Comparison of ENCODE assay signal across 17 cellular contexts in genomic region chr3:123635717-123636116, GRCh38. TPM values are rescaled to one million over a fixed set of nuclear protein-coding genes. Genes with fewer than 3 reads are reported as not detected.
A peak's percentile ranks its signal among the peaks of the same experiment; 100 is the strongest.
DNase-seq lines count a peak whose midpoint lies in the region; ATAC-seq and TF ChIP-seq lines count a peak whose summit lies in the region.
"Had no signal": no experiment of that assay in that cellular context is flagged by ENCODE, and none has a peak within 500 bp of the region (broad histone marks: within the 10 kb centered on the region; RNA-seq: fewer than 3 reads in every experiment).

No MANE protein-coding gene starts in this region.

- H3K27ac ChIP-seq in SJCRH30 (peak overlapping the region; percentile 93), aorta (ENCODE audit: low read depth in 1 of 2, low read length in 2 of 2) (peak overlapping the region; percentile 22 to 24), tibial nerve (no peak overlapping the region)
- H3K27ac ChIP-seq: psoas muscle had no signal

- TF ChIP-seq CTCF in endothelial cell (IDR thresholded peaks at IDR 0.05; ENCODE audit: unreplicated experiment) (no peak), tibial nerve (IDR thresholded peaks at IDR 0.05) (no peak)

- H3K36me3 Mint-ChIP-seq in endothelial cell (ENCODE audit: low read depth, unreplicated experiment) = peaks cover 8% of the 10 kb centered on the region
- no peaks in the 10 kb centered on the region for H3K36me3 Mint-ChIP-seq in activated CD4-positive, alpha-beta T cell treated with anti-CD3 and anti-CD28 coated beads, Interleukin-2, amount 10 ng/mL, durations not matched to agents 24 days and 14 days (ENCODE audit: low read depth)
- H3K36me3 Mint-ChIP-seq: naive B cell had no signal

- peaks cover 58% of the 10 kb centered on the region for H3K4me1 Mint-ChIP-seq in endothelial cell (ENCODE audit: unreplicated experiment)
- H3K4me1 Mint-ChIP-seq in activated CD4-positive, alpha-beta T cell treated with anti-CD3 and anti-CD28 coated beads, Interleukin-2, amount 10 ng/mL, durations not matched to agents 24 days and 14 days = peaks cover 2% of the 10 kb centered on the region
- H3K4me1 Mint-ChIP-seq: immature natural killer cell, naive B cell had no signal

- no peaks in the 10 kb centered on the region for H3K9me3 ChIP-seq in SJCRH30 (replicated peaks)
- H3K9me3 ChIP-seq in aorta (ENCODE audit: control insufficient read depth, low read length) = no peaks in the 10 kb centered on the region
- H3K9me3 ChIP-seq in tibial nerve = no peaks in the 10 kb centered on the region
- H3K9me3 ChIP-seq: heart left ventricle, psoas muscle had no signal

- H3K27me3 ChIP-seq in SJCRH30 (no peaks in the 10 kb centered on the region), aorta (ENCODE audit: control insufficient read depth in 1 of 2, insufficient read depth in 2 of 2, low read length in 1 of 2) (no peaks in the 10 kb centered on the region), tibial nerve (no peaks in the 10 kb centered on the region)
- H3K27me3 ChIP-seq: heart left ventricle had no signal

- peak overlapping the region; percentile 72 for H3K4me3 Mint-ChIP-seq in endothelial cell (ENCODE audit: unreplicated experiment)
- H3K4me3 Mint-ChIP-seq in activated CD4-positive, alpha-beta T cell treated with anti-CD3 and anti-CD28 coated beads, Interleukin-2, amount 10 ng/mL, durations not matched to agents 24 days and 14 days = no peak overlapping the region
- H3K4me3 Mint-ChIP-seq: immature natural killer cell, naive B cell had no signal

- DNase-seq in SJCRH30 (no peak), endothelial cell (ENCODE audit: low spot score) (no peak), pons (ENCODE audit: low spot score) (peak; percentile 56), aorta (no peak), tibial nerve (ENCODE audit: low spot score in 2 of 2) (no peak)
- DNase-seq in activated CD4-positive, alpha-beta T cell treated with anti-CD3 and anti-CD28 coated beads, Interleukin-2, amount 10 ng/mL, durations not matched to agents 24 days and 14 days = no peak
- DNase-seq: activated CD4-positive, alpha-beta T cell treated with anti-CD3 and anti-CD28 coated beads, Interleukin-2, amount 50 U/mL, for 1 hour; activated CD8-positive, alpha-beta memory T cell treated with anti-CD3 and anti-CD28 coated beads, Interleukin-2, amount 50 U/mL, for 48 hours; activated gamma-delta T cell treated with Interleukin-2 at 50 U/mL for 16 hours; effector memory CD4-positive, alpha-beta T cell; heart left ventricle; immature natural killer cell; naive B cell; NCI-H187 treated with DMSO at 0.1 percent for 48 hours; psoas muscle; SW 1271 had no signal

- H3K36me3 ChIP-seq in SJCRH30 = no peaks in the 10 kb centered on the region
- peaks cover 8 to 17% of the 10 kb centered on the region in 2 donors for H3K36me3 ChIP-seq in aorta (ENCODE audit: control insufficient read depth in 1 of 2, insufficient read depth in 2 of 2, low read length in 1 of 2)
- peaks cover 0 to 25% (median 0%) of the 10 kb centered on the region in 3 donors for H3K36me3 ChIP-seq in tibial nerve

- intact Hi-C loops in aorta (cut with DNase I) = no loop called here
- intact Hi-C loops in activated CD4-positive, alpha-beta T cell treated with anti-CD3 and anti-CD28 coated beads, Interleukin-2, amount 10 ng/mL, durations not matched to agents 24 days and 14 days (cut with micrococcal nuclease) = no loop called here

- TF ChIP-seq POLR2A in tibial nerve (IDR thresholded peaks at IDR 0.05) = no peak

- peaks cover 4% of the 10 kb centered on the region for H3K9me3 Mint-ChIP-seq in endothelial cell (ENCODE audit: unreplicated experiment)
- no peaks in the 10 kb centered on the region for H3K9me3 Mint-ChIP-seq in activated CD4-positive, alpha-beta T cell treated with anti-CD3 and anti-CD28 coated beads, Interleukin-2, amount 10 ng/mL, durations not matched to agents 24 days and 14 days
- H3K9me3 Mint-ChIP-seq: immature natural killer cell, naive B cell had no signal

- peak overlapping the region; percentile 80 for H3K27ac Mint-ChIP-seq in endothelial cell (ENCODE audit: unreplicated experiment)
- no peak overlapping the region for H3K27ac Mint-ChIP-seq in activated CD4-positive, alpha-beta T cell treated with anti-CD3 and anti-CD28 coated beads, Interleukin-2, amount 10 ng/mL, durations not matched to agents 24 days and 14 days
- H3K27ac Mint-ChIP-seq: immature natural killer cell, naive B cell had no signal

- no peak for TF ChIP-seq EP300 in tibial nerve (IDR thresholded peaks at IDR 0.05)

- peaks cover 9% of the 10 kb centered on the region for H3K27me3 Mint-ChIP-seq in endothelial cell (ENCODE audit: unreplicated experiment)
- H3K27me3 Mint-ChIP-seq in activated CD4-positive, alpha-beta T cell treated with anti-CD3 and anti-CD28 coated beads, Interleukin-2, amount 10 ng/mL, durations not matched to agents 24 days and 14 days = no peaks in the 10 kb centered on the region
- H3K27me3 Mint-ChIP-seq: naive B cell had no signal

- H3K4me3 ChIP-seq in SJCRH30 = no peak overlapping the region
- H3K4me3 ChIP-seq in aorta (ENCODE audit: low read length in 2 of 2) = no peak overlapping the region
- no peak overlapping the region for H3K4me3 ChIP-seq in tibial nerve
- H3K4me3 ChIP-seq: heart left ventricle, psoas muscle had no signal

- ATAC-seq in aorta (ENCODE audit: low FRiP score) (no peak), HG03159 (IDR thresholded peaks at IDR 0.05; ENCODE audit: unreplicated experiment) (no peak)
- ATAC-seq: psoas muscle had no signal

- peaks cover 63% of the 10 kb centered on the region for H3K4me1 ChIP-seq in SJCRH30
- H3K4me1 ChIP-seq in aorta (ENCODE audit: control insufficient read depth in 1 of 2, insufficient read depth in 2 of 2, low read length in 2 of 2) = no peaks in the 10 kb centered on the region
- peaks cover 0 to 41% (median 2%) of the 10 kb centered on the region in 4 donors for H3K4me1 ChIP-seq in tibial nerve
- H3K4me1 ChIP-seq: psoas muscle had no signal

- WGBS in aorta, 2 donors = 16 to 19% methylated on average over 4 of the region's 4 CpGs
- 47 to 53% methylated on average over 4 of the region's 4 CpGs for WGBS in tibial nerve, 2 donors

RNA-seq across cellular contexts. Expression of gene HACD2, which starts 50.9 kb away (rescaled TPM):
- 34.2 and 37.0 TPM in 2 replicates for total RNA-seq in SJCRH30 (2014; rRNA removed; shearing (Covaris generic))
- total RNA-seq in endothelial cell (ENCODE audit: unreplicated experiment) (13.9 TPM), aorta (10 to 100 TPM; 16.0 to 17.2 TPM), tibial nerve (10 to 100 TPM; 24.9 to 51.6 (median 36.0) TPM)
- 1 to 10 TPM; 8.8 to 9.7 TPM for polyA plus RNA-seq in aorta
- total RNA-seq in activated CD4-positive, alpha-beta T cell treated with anti-CD3 and anti-CD28 coated beads, Interleukin-2, amount 10 ng/mL, durations not matched to agents 24 days and 14 days = 28.4 and 31.8 TPM in 2 replicates

Comparison
In these comparisons a context has a peak if more than half of its experiments do, and no peak if none do; other contexts are left out.
1. H3K27ac ChIP-seq: peak in SJCRH30 (single experiment) and aorta (2 of 2); none in tibial nerve (0 of 4).